Comparison of ENCODE assay signal across 18 cellular contexts in genomic region chr2:115200016-115200415, GRCh38.
"Had no signal": no experiment of that assay in that cellular context is flagged by ENCODE, and none has a peak within 500 bp of the region (broad histone marks: within the 10 kb centered on the region; RNA-seq: fewer than 3 reads in every experiment).

No MANE protein-coding gene starts in this region.

- ATAC-seq: effector memory CD8-positive, alpha-beta T cell; gastrocnemius medialis; left cardiac atrium; left ventricle myocardium superior; natural killer cell; right cardiac atrium; stimulated activated memory B cell treated with anti-CD40 and anti-IgM and Interleukin-4, amounts not matched to agents 10 μg/mL and 1 μg/mL and 100 μg/mL, for 72 hours; stimulated activated naive CD8-positive, alpha-beta T cell treated with anti-CD3 and anti-CD28 coated beads, Interleukin-15, amount 100 ng/mL, for 72 hours had no signal

- H3K36me3 Mint-ChIP-seq: stimulated activated memory B cell treated with anti-CD40 and anti-IgM and Interleukin-4, amounts not matched to agents 10 μg/mL and 1 μg/mL and 100 μg/mL, for 72 hours had no signal

- DNase-seq: cerebellar nuclear complex; effector memory CD8-positive, alpha-beta T cell; gastrocnemius medialis; left cardiac atrium; left ventricle myocardium superior; natural killer cell; occipital lobe; right cardiac atrium; small intestine; stimulated activated CD4-positive, alpha-beta T cell treated with anti-CD3 and anti-CD28 coated beads, Interleukin-2, amount 100 ng/mL, for 48 hours; stimulated activated naive CD8-positive, alpha-beta T cell treated with anti-CD3 and anti-CD28 coated beads, Interleukin-15, amount 100 ng/mL, for 72 hours; transverse colon had no signal

- H3K4me1 Mint-ChIP-seq: natural killer cell; stimulated activated memory B cell treated with anti-CD40 and anti-IgM and Interleukin-4, amounts not matched to agents 10 μg/mL and 1 μg/mL and 100 μg/mL, for 72 hours; stimulated activated naive CD8-positive, alpha-beta T cell treated with anti-CD3 and anti-CD28 coated beads, Interleukin-15, amount 100 ng/mL, for 72 hours had no signal

- H3K9me3 Mint-ChIP-seq: dendritic cell treated with granulocyte-macrophage colony-stimulating factor and Interleukin-4, amounts not matched to agents 40 ng/mL and 50 ng/mL, for 4 days; stimulated activated memory B cell treated with anti-CD40 and anti-IgM and Interleukin-4, amounts not matched to agents 10 μg/mL and 1 μg/mL and 100 μg/mL, for 72 hours; stimulated activated naive CD8-positive, alpha-beta T cell treated with anti-CD3 and anti-CD28 coated beads, Interleukin-15, amount 100 ng/mL, for 72 hours had no signal

- H3K27ac ChIP-seq: epithelial cell of prostate, esophagus muscularis mucosa, gastrocnemius medialis, thoracic aorta, transverse colon had no signal

- H3K36me3 ChIP-seq: esophagus muscularis mucosa, gastrocnemius medialis, thoracic aorta, transverse colon had no signal

- H3K4me3 ChIP-seq: esophagus muscularis mucosa, gastrocnemius medialis, lung, thoracic aorta, transverse colon had no signal

- H3K9me3 ChIP-seq: esophagus muscularis mucosa, gastrocnemius medialis, thoracic aorta, transverse colon had no signal

- H3K4me3 Mint-ChIP-seq: dendritic cell treated with granulocyte-macrophage colony-stimulating factor and Interleukin-4, amounts not matched to agents 40 ng/mL and 50 ng/mL, for 4 days; effector memory CD8-positive, alpha-beta T cell; natural killer cell; stimulated activated memory B cell treated with anti-CD40 and anti-IgM and Interleukin-4, amounts not matched to agents 10 μg/mL and 1 μg/mL and 100 μg/mL, for 72 hours; stimulated activated naive CD8-positive, alpha-beta T cell treated with anti-CD3 and anti-CD28 coated beads, Interleukin-15, amount 100 ng/mL, for 72 hours had no signal

- H3K27ac Mint-ChIP-seq: dendritic cell treated with granulocyte-macrophage colony-stimulating factor and Interleukin-4, amounts not matched to agents 40 ng/mL and 50 ng/mL, for 4 days; effector memory CD8-positive, alpha-beta T cell; natural killer cell; stimulated activated memory B cell treated with anti-CD40 and anti-IgM and Interleukin-4, amounts not matched to agents 10 μg/mL and 1 μg/mL and 100 μg/mL, for 72 hours; stimulated activated naive CD8-positive, alpha-beta T cell treated with anti-CD3 and anti-CD28 coated beads, Interleukin-15, amount 100 ng/mL, for 72 hours had no signal

- H3K27me3 Mint-ChIP-seq: dendritic cell treated with granulocyte-macrophage colony-stimulating factor and Interleukin-4, amounts not matched to agents 40 ng/mL and 50 ng/mL, for 4 days; effector memory CD8-positive, alpha-beta T cell; stimulated activated memory B cell treated with anti-CD40 and anti-IgM and Interleukin-4, amounts not matched to agents 10 μg/mL and 1 μg/mL and 100 μg/mL, for 72 hours; stimulated activated naive CD8-positive, alpha-beta T cell treated with anti-CD3 and anti-CD28 coated beads, Interleukin-15, amount 100 ng/mL, for 72 hours had no signal

- H3K27me3 ChIP-seq: esophagus muscularis mucosa, gastrocnemius medialis, transverse colon had no signal

- H3K4me1 ChIP-seq: gastrocnemius medialis had no signal
